ENCODE assay signal across 21 cellular contexts in the genomic region with DNA sequence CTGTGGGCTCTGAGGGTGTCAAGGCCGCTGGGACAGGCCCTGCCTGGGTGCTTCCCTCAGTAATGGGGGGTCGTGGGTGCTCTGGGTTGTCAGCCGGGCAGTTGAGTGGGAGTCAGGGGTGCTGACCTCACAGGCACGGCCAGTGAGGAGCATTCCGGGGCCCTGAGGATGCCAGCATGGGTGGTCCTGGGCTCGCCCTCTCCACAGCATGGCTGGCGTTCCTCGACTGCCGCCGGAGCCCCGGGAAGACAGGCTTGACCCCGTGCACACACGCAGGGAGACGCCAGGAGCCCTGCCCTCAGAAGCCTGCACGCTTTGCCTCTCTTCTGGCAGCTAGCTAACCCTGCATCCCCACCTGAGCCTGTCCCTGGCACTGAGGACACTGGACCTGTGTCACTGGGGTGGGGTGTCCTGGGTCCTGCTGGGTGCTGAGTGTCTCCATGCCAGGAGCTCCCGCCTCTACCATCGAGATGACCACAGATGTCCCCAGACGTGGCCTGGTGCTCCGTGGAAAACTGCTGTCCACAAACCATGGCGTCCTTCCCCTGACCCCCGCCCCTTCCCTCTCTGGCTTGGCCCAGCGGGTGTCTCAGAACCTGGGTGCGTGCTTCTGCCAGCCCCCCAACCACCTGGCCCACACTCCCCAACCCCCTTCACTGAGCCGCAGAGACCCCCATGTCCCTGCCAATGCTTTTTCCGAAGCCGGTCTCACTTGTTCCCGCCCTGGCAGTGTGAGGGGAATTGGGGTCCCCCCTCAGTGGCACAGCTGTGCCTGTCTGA. TPM values are rescaled to one million over a fixed set of nuclear protein-coding genes. Genes with fewer than 3 reads are reported as not detected.
DNase-seq lines count a peak whose midpoint lies in the region; ATAC-seq, FAIRE-seq and TF ChIP-seq lines count a peak whose summit lies in the region.
"Had no signal": no experiment of that assay in that cellular context is flagged by ENCODE, and none has a peak within 500 bp of the region (broad histone marks: within the 10 kb centered on the region; RNA-seq: fewer than 3 reads in every experiment).

No MANE protein-coding gene starts in this region.

- WGBS in K562 (ENCODE audit: insufficient coverage, low coverage, missing lambda C conversion rate) = 60% methylated on average over 22 of the region's 27 CpGs
- no CpG with 5 or more reads among the region's 27 CpGs for WGBS in mesendoderm (ENCODE audit: extremely low coverage, insufficient coverage, low lambda C conversion rate)

- no peaks in the 10 kb centered on the region for H3K9me3 Mint-ChIP-seq in activated T-helper 1 cell treated with anti-CD3 and anti-CD28 coated beads, Interleukin-12 subunit alpha, Interleukin-12 subunit beta, Interleukin-2, Interleukin-4 antibody, amounts not matched to agents 30 ng/mL and 10 ng/mL and 1 ng/mL, durations not matched to agents 14 hours and 24 hours and 36 hours

- no peak for TF ChIP-seq RAD21 in K562 (CRISPR knock-in tag; conservative IDR thresholded peaks at IDR 0.05 in 1 of 2, IDR thresholded peaks at IDR 0.05 in 1 of 2)

- H2BK5ac ChIP-seq in mesendoderm (ENCODE audit: low read length) = no peak overlapping the region

- intact Hi-C loops in left ventricle myocardium superior (cut with micrococcal nuclease) (no loop called here), cardiac septum (cut with DNase I) (no loop called here), K562 (cut with micrococcal nuclease) (no loop called here)
- intact Hi-C loops in activated T-helper 1 cell treated with anti-CD3 and anti-CD28 coated beads, Interleukin-12 subunit alpha, Interleukin-12 subunit beta, Interleukin-2, Interleukin-4 antibody, amounts not matched to agents 30 ng/mL and 10 ng/mL and 1 ng/mL, durations not matched to agents 14 hours and 24 hours and 36 hours (cut with micrococcal nuclease) = no loop called here

- CTCF ChIA-PET in K562 (lab: Yijun Ruan, JAX; ENCODE audit: low intra/inter-chr PET ratio) = no interaction called here

- no peak for TF ChIP-seq CTCF in K562 (IDR thresholded peaks at IDR 0.05 in 2 of 3, conservative IDR thresholded peaks at IDR 0.05 in 1 of 3; ENCODE audit: insufficient read depth in 2 of 3, low read depth in 1 of 3, low read length in 3 of 3)

- H3K23ac ChIP-seq in mesendoderm (ENCODE audit: low read length) = peak overlapping the region; percentile 6

- no TSS peak for BruUV-seq in K562 (replicated peaks; lab: Mats Ljungman, UMichigan)

- H3K4me1 ChIP-seq in K562 (replicated peaks in 1 of 2; ENCODE audit: control insufficient read depth in 2 of 2, insufficient read depth in 2 of 2, low read length in 2 of 2) (peaks cover 0 to 40% of the 10 kb centered on the region in 2 experiments; a peak in 2 of 5 replicates), mesendoderm (ENCODE audit: control insufficient read depth, low read depth, low read length) (no peaks in the 10 kb centered on the region)
- H3K4me1 ChIP-seq: BE2C had no signal

- H2AFZ ChIP-seq in K562 (ENCODE audit: low read depth, low read length) = no peak overlapping the region
- H2AFZ ChIP-seq: GM23248 had no signal

- no peak overlapping the region for H3K27ac ChIP-seq in K562 (ENCODE audit: extremely low read depth, low read depth, low read length)
- H3K27ac ChIP-seq in mesendoderm (ENCODE audit: low read depth, low read length) = no peak overlapping the region
- H3K27ac ChIP-seq: GM23248 had no signal

- H3K4ac ChIP-seq in mesendoderm (ENCODE audit: low read depth, low read length) = no peak overlapping the region

- peaks cover 3% of the 10 kb centered on the region for H3K36me3 Mint-ChIP-seq in activated T-helper 1 cell treated with anti-CD3 and anti-CD28 coated beads, Interleukin-12 subunit alpha, Interleukin-12 subunit beta, Interleukin-2, Interleukin-4 antibody, amounts not matched to agents 30 ng/mL and 10 ng/mL and 1 ng/mL, durations not matched to agents 14 hours and 24 hours and 36 hours (ENCODE audit: low read depth)

- no peak overlapping the region for H2AK5ac ChIP-seq in mesendoderm (ENCODE audit: low read length)

- no peak overlapping the region for H3K4me3 Mint-ChIP-seq in activated T-helper 1 cell treated with anti-CD3 and anti-CD28 coated beads, Interleukin-12 subunit alpha, Interleukin-12 subunit beta, Interleukin-2, Interleukin-4 antibody, amounts not matched to agents 30 ng/mL and 10 ng/mL and 1 ng/mL, durations not matched to agents 14 hours and 24 hours and 36 hours
- H3K4me3 Mint-ChIP-seq: CD4-positive, CD25-positive, alpha-beta regulatory T cell; CD8-positive, alpha-beta memory T cell had no signal

- in situ Hi-C loops in K562 (cut with MboI) = no loop called here

- H2BK120ac ChIP-seq in mesendoderm (ENCODE audit: low read depth, low read length) = no peak overlapping the region

- no peak for TF ChIP-seq EP300 in K562 (IDR thresholded peaks at IDR 0.05; ENCODE audit: low read length)

- H3K79me2 ChIP-seq in K562 (ENCODE audit: control insufficient read depth, insufficient read depth, low read length) (peaks cover 6% of the 10 kb centered on the region), mesendoderm (ENCODE audit: control insufficient read depth, insufficient read depth, low read length) (no peaks in the 10 kb centered on the region)

- FAIRE-seq in K562 (lab: Jason Lieb, UNC) = no peak
- FAIRE-seq: GM12878, GM19239, H54 had no signal

- no peak for TF ChIP-seq POLR2A in K562 (conservative IDR thresholded peaks at IDR 0.05)

- no peaks in the 10 kb centered on the region for H3K9me1 ChIP-seq in K562 (ENCODE audit: control insufficient read depth, insufficient read depth, low read length)

- DNase-seq in left ventricle myocardium superior (peak; percentile 19), cardiac septum (ENCODE audit: low spot score) (no peak), K562 (ENCODE audit: extremely low read depth in 1 of 4, low spot score in 3 of 4) (no peak), mesendoderm (no peak), NCI-H2081 (lab: John Stamatoyannopoulos, UW) (no peak)
- DNase-seq in activated T-helper 1 cell treated with anti-CD3 and anti-CD28 coated beads, Interleukin-12 subunit alpha, Interleukin-12 subunit beta, Interleukin-2, Interleukin-4 antibody, amounts not matched to agents 30 ng/mL and 10 ng/mL and 1 ng/mL, durations not matched to agents 14 hours and 24 hours and 36 hours (ENCODE audit: low spot score) = no peak
- no peak for DNase-seq in activated CD8-positive, alpha-beta memory T cell treated with anti-CD3 and anti-CD28 coated beads, Interleukin-2, amount 50 U/mL, for 4 hours
- DNase-seq: BE2C; C1 segment of cervical spinal cord; CD4-positive, CD25-positive, alpha-beta regulatory T cell; CD8-positive, alpha-beta memory T cell; COR-L47; DMS 273 treated with DMSO at 0.1 percent for 48 hours; DMS53; DND-41; EL; GM23248; HCEC 1CT had no signal

- POLR2A ChIA-PET in K562 (lab: Yijun Ruan, JAX) = no interaction called here

- no peak overlapping the region for H4K8ac ChIP-seq in mesendoderm (ENCODE audit: low read depth, low read length)

- no peak overlapping the region for H3K27ac Mint-ChIP-seq in activated T-helper 1 cell treated with anti-CD3 and anti-CD28 coated beads, Interleukin-12 subunit alpha, Interleukin-12 subunit beta, Interleukin-2, Interleukin-4 antibody, amounts not matched to agents 30 ng/mL and 10 ng/mL and 1 ng/mL, durations not matched to agents 14 hours and 24 hours and 36 hours

- H3K4me1 Mint-ChIP-seq in activated T-helper 1 cell treated with anti-CD3 and anti-CD28 coated beads, Interleukin-12 subunit alpha, Interleukin-12 subunit beta, Interleukin-2, Interleukin-4 antibody, amounts not matched to agents 30 ng/mL and 10 ng/mL and 1 ng/mL, durations not matched to agents 14 hours and 24 hours and 36 hours (ENCODE audit: low read depth) = peaks cover 12% of the 10 kb centered on the region

- ATAC-seq in left ventricle myocardium superior = no peak
- ATAC-seq in K562 = no peak
- ATAC-seq: GM12878 had no signal

- no peaks in the 10 kb centered on the region for H3K27me3 ChIP-seq in K562 (ENCODE audit: control insufficient read depth in 2 of 2, insufficient read depth in 2 of 2, low read length in 2 of 2)
- H3K27me3 ChIP-seq in mesendoderm (ENCODE audit: insufficient read depth, low read length, poor library complexity) = no peaks in the 10 kb centered on the region
- H3K27me3 ChIP-seq: BE2C had no signal

- H3K9me3 ChIP-seq in K562 (replicated peaks; ENCODE audit: control insufficient read depth, insufficient read depth, low read depth, low read length) = no peaks in the 10 kb centered on the region
- H3K9me3 ChIP-seq: BE2C had no signal

- H2BK15ac ChIP-seq in mesendoderm (replicated peaks; ENCODE audit: low read depth) = no peak overlapping the region

- H4K20me1 ChIP-seq in K562 (replicated peaks; ENCODE audit: control insufficient read depth, insufficient read depth, low read length) = no peaks in the 10 kb centered on the region; the same call in 1 of the 2 replicates

- peak overlapping the region in 1 of 2 experiments; percentile 26; a peak in 2 of 4 replicates for H3K9ac ChIP-seq in K562 (ENCODE audit: insufficient read depth in 1 of 2, low read depth in 2 of 2, low read length in 2 of 2)
- H3K9ac ChIP-seq in mesendoderm (ENCODE audit: low read length) = no peak overlapping the region
- H3K9ac ChIP-seq: GM23248 had no signal

- H3K79me1 ChIP-seq in mesendoderm (ENCODE audit: low read length) = peaks cover 2% of the 10 kb centered on the region

- H3K56ac ChIP-seq in mesendoderm (ENCODE audit: low read length) = no peak overlapping the region

- no peak overlapping the region for H4K5ac ChIP-seq in mesendoderm (ENCODE audit: low read length)

- H3K4me2 ChIP-seq in K562 (ENCODE audit: insufficient read depth, low read length) (no peak overlapping the region), mesendoderm (ENCODE audit: low read length) (no peak overlapping the region)

- H3K36me3 ChIP-seq in K562 (ENCODE audit: control insufficient read depth, insufficient read depth, low read length) = peaks cover 21% of the 10 kb centered on the region; the same call in 2 of the 3 replicates
- peaks cover 4% of the 10 kb centered on the region for H3K36me3 ChIP-seq in mesendoderm (ENCODE audit: control insufficient read depth, insufficient read depth, low read length)

- H3K4me3 ChIP-seq in K562 (no peak overlapping the region), mesendoderm (ENCODE audit: low read length) (no peak overlapping the region)
- H3K4me3 ChIP-seq: GM12878, GM23248 had no signal

- peaks cover 9% of the 10 kb centered on the region for H3K27me3 Mint-ChIP-seq in activated T-helper 1 cell treated with anti-CD3 and anti-CD28 coated beads, Interleukin-12 subunit alpha, Interleukin-12 subunit beta, Interleukin-2, Interleukin-4 antibody, amounts not matched to agents 30 ng/mL and 10 ng/mL and 1 ng/mL, durations not matched to agents 14 hours and 24 hours and 36 hours (ENCODE audit: insufficient read depth)

- H3K18ac ChIP-seq in mesendoderm (ENCODE audit: low read length) = no peak overlapping the region

RNA-seq across cellular contexts. Expression of a gene that starts 4.4 kb away (rescaled TPM):
- 461 TPM for total RNA-seq in left ventricle myocardium superior
- total RNA-seq in cardiac septum = 233 TPM
- 66.7 and 198 TPM in 2 replicates for total RNA-seq in K562 (2011; cell fraction: chromatin; rRNA removed; ENCODE audit: low replicate concordance)
- total RNA-seq in K562 (2011; cell fraction: nucleolus; rRNA removed) = 157 and 164 TPM in 2 replicates
- total RNA-seq in K562 (2011; cell fraction: nucleoplasm; rRNA removed) = 136 and 201 TPM in 2 replicates
- 253 and 295 TPM in 2 replicates for total RNA-seq in K562 (2014; rRNA removed)
- 4.9 and 6.0 TPM in 2 replicates for total RNA-seq in K562 (2014; rRNA removed; fragmentation: Illumina TruSeq; extraction: Trizol)
- total RNA-seq in K562 (2015; rRNA removed; fragmentation: Illumina TruSeq; extraction: Trizol) = 108 and 142 TPM in 2 replicates
- total RNA-seq in K562 (2021) = 266 and 293 TPM in 2 replicates
- 56.7 and 107 TPM in 2 replicates for polyA plus RNA-seq in K562 (2011; rRNA removed)
- polyA plus RNA-seq in K562 (2011; cell fraction: cytosol; rRNA removed) = 225 and 766 TPM in 2 replicates
- polyA plus RNA-seq in K562 (2011; cell fraction: nucleus; rRNA removed) = 159 and 202 TPM in 2 replicates
- 194 and 288 TPM in 2 replicates for polyA plus RNA-seq in K562 (2012)
- polyA plus RNA-seq in K562 (2014; fragmentation: Illumina TruSeq; extraction: Trizol) = 11.4 and 105 TPM in 2 replicates
- 10 to 100 TPM; 28.2 to 60.6 TPM for polyA plus RNA-seq in K562 (2014; fragmentation: Nextera tagmentation; extraction: Ambion mirVana)
- polyA plus RNA-seq in K562 (2014; rRNA removed) = 271 and 292 TPM in 2 replicates
- 32.1 and 38.2 TPM in 2 replicates for polyA minus RNA-seq in K562 (2011; rRNA and poly(A)+ RNA removed)
- 125 and 190 TPM in 2 replicates for polyA minus RNA-seq in K562 (2011; cell fraction: cytosol; rRNA and poly(A)+ RNA removed)
- polyA minus RNA-seq in K562 (2011; cell fraction: nucleus; rRNA and poly(A)+ RNA removed) = 30.8 and 41.1 TPM in 2 replicates
- polyA plus RNA-seq in mesendoderm (2013, experiment 1 of 2) = 40.8 TPM
- polyA plus RNA-seq in mesendoderm (2013, experiment 2 of 2) = 41.7 TPM
- total RNA-seq in activated T-helper 1 cell treated with anti-CD3 and anti-CD28 coated beads, Interleukin-12 subunit alpha, Interleukin-12 subunit beta, Interleukin-2, Interleukin-4 antibody, amounts not matched to agents 30 ng/mL and 10 ng/mL and 1 ng/mL, durations not matched to agents 14 hours and 24 hours and 36 hours = 97.9 and 98.8 TPM in 2 replicates

RNA-seq across cellular contexts. Expression of a gene that starts 22.0 kb away (rescaled TPM):
- total RNA-seq in left ventricle myocardium superior (92.5 TPM), cardiac septum (51.6 TPM), K562 (2014; rRNA removed) (35.2 and 47.8 TPM in 2 replicates), K562 (2014; rRNA removed; fragmentation: Illumina TruSeq; extraction: Trizol) (6.1 and 11.1 TPM in 2 replicates), K562 (2015; rRNA removed; fragmentation: Illumina TruSeq; extraction: Trizol) (25.9 and 28.7 TPM in 2 replicates), K562 (2021) (35.3 and 37.5 TPM in 2 replicates)
- total RNA-seq in K562 (2011; cell fraction: chromatin; rRNA removed; ENCODE audit: low replicate concordance) = 8.0 and 26.2 TPM in 2 replicates
- 17.6 and 18.7 TPM in 2 replicates for total RNA-seq in K562 (2011; cell fraction: nucleolus; rRNA removed)
- total RNA-seq in K562 (2011; cell fraction: nucleoplasm; rRNA removed) = 11.9 and 13.9 TPM in 2 replicates
- polyA plus RNA-seq in K562 (2011; rRNA removed) (27.2 and 42.1 TPM in 2 replicates), K562 (2014; fragmentation: Illumina TruSeq; extraction: Trizol) (26.2 and 35.1 TPM in 2 replicates), K562 (2014; fragmentation: Nextera tagmentation; extraction: Ambion mirVana) (1 to 10 TPM; 1.3 to 2.1 TPM), K562 (2014; rRNA removed) (33.3 and 37.8 TPM in 2 replicates)
- 46.5 and 96.1 TPM in 2 replicates for polyA plus RNA-seq in K562 (2011; cell fraction: cytosol; rRNA removed)
- polyA plus RNA-seq in K562 (2011; cell fraction: nucleus; rRNA removed) = 23.4 and 27.7 TPM in 2 replicates
- 44.0 and 47.8 TPM in 2 replicates for polyA plus RNA-seq in K562 (2012)
- 8.4 and 12.9 TPM in 2 replicates for polyA minus RNA-seq in K562 (2011; rRNA and poly(A)+ RNA removed)
- polyA minus RNA-seq in K562 (2011; cell fraction: cytosol; rRNA and poly(A)+ RNA removed) = 22.1 and 26.4 TPM in 2 replicates
- 6.7 and 7.7 TPM in 2 replicates for polyA minus RNA-seq in K562 (2011; cell fraction: nucleus; rRNA and poly(A)+ RNA removed)
- 5.3 TPM for polyA plus RNA-seq in mesendoderm (2013, experiment 1 of 2)
- 6.2 TPM for polyA plus RNA-seq in mesendoderm (2013, experiment 2 of 2)
- total RNA-seq in activated T-helper 1 cell treated with anti-CD3 and anti-CD28 coated beads, Interleukin-12 subunit alpha, Interleukin-12 subunit beta, Interleukin-2, Interleukin-4 antibody, amounts not matched to agents 30 ng/mL and 10 ng/mL and 1 ng/mL, durations not matched to agents 14 hours and 24 hours and 36 hours = 21.7 and 22.3 TPM in 2 replicates

RNA-seq across cellular contexts. Expression of a gene that starts 28.1 kb away (rescaled TPM):
- total RNA-seq in left ventricle myocardium superior (96.7 TPM), cardiac septum (81.2 TPM), K562 (2014; rRNA removed) (222 and 244 TPM in 2 replicates), K562 (2014; rRNA removed; fragmentation: Illumina TruSeq; extraction: Trizol) (77.7 and 78.7 TPM in 2 replicates), K562 (2015; rRNA removed; fragmentation: Illumina TruSeq; extraction: Trizol) (139 and 143 TPM in 2 replicates), K562 (2021) (287 and 289 TPM in 2 replicates)
- 223 and 289 TPM in 2 replicates for total RNA-seq in K562 (2011; cell fraction: chromatin; rRNA removed; ENCODE audit: low replicate concordance)
- 105 and 117 TPM in 2 replicates for total RNA-seq in K562 (2011; cell fraction: nucleolus; rRNA removed)
- 149 and 185 TPM in 2 replicates for total RNA-seq in K562 (2011; cell fraction: nucleoplasm; rRNA removed)
- polyA plus RNA-seq in K562 (2011; rRNA removed) (125 and 155 TPM in 2 replicates), K562 (2014; fragmentation: Illumina TruSeq; extraction: Trizol) (142 and 156 TPM in 2 replicates), K562 (2014; fragmentation: Nextera tagmentation; extraction: Ambion mirVana) (10 to 100 TPM; 10.8 to 13.3 TPM), K562 (2014; rRNA removed) (250 and 266 TPM in 2 replicates)
- 57.6 and 123 TPM in 2 replicates for polyA plus RNA-seq in K562 (2011; cell fraction: cytosol; rRNA removed)
- polyA plus RNA-seq in K562 (2011; cell fraction: nucleus; rRNA removed) = 177 and 237 TPM in 2 replicates
- 116 and 140 TPM in 2 replicates for polyA plus RNA-seq in K562 (2012)
- polyA minus RNA-seq in K562 (2011; rRNA and poly(A)+ RNA removed) = 29.7 and 47.1 TPM in 2 replicates
- polyA minus RNA-seq in K562 (2011; cell fraction: cytosol; rRNA and poly(A)+ RNA removed) = 61.3 and 62.0 TPM in 2 replicates
- polyA minus RNA-seq in K562 (2011; cell fraction: nucleus; rRNA and poly(A)+ RNA removed) = 38.8 and 60.8 TPM in 2 replicates
- polyA plus RNA-seq in mesendoderm (2013, experiment 1 of 2) = 243 TPM
- polyA plus RNA-seq in mesendoderm (2013, experiment 2 of 2) = 246 TPM
- total RNA-seq in activated T-helper 1 cell treated with anti-CD3 and anti-CD28 coated beads, Interleukin-12 subunit alpha, Interleukin-12 subunit beta, Interleukin-2, Interleukin-4 antibody, amounts not matched to agents 30 ng/mL and 10 ng/mL and 1 ng/mL, durations not matched to agents 14 hours and 24 hours and 36 hours = 301 and 304 TPM in 2 replicates

RNA-seq across cellular contexts. Expression of a gene that starts 58.9 kb away (rescaled TPM):
- 625 TPM for total RNA-seq in left ventricle myocardium superior
- 479 TPM for total RNA-seq in cardiac septum
- 72.0 and 238 TPM in 2 replicates for total RNA-seq in K562 (2011; cell fraction: chromatin; rRNA removed; ENCODE audit: low replicate concordance)
- total RNA-seq in K562 (2011; cell fraction: nucleolus; rRNA removed) = 545 and 547 TPM in 2 replicates
- 383 and 585 TPM in 2 replicates for total RNA-seq in K562 (2011; cell fraction: nucleoplasm; rRNA removed)
- total RNA-seq in K562 (2014; rRNA removed) = 2,649 and 2,867 TPM in 2 replicates
- 407 and 630 TPM in 2 replicates for total RNA-seq in K562 (2014; rRNA removed; fragmentation: Illumina TruSeq; extraction: Trizol)
- total RNA-seq in K562 (2015; rRNA removed; fragmentation: Illumina TruSeq; extraction: Trizol) = 1,267 and 1,272 TPM in 2 replicates
- total RNA-seq in K562 (2021) = 2,126 and 2,254 TPM in 2 replicates
- polyA plus RNA-seq in K562 (2011; rRNA removed) = 957 and 1,566 TPM in 2 replicates
- polyA plus RNA-seq in K562 (2011; cell fraction: cytosol; rRNA removed) = 3,186 and 4,296 TPM in 2 replicates
- 907 and 973 TPM in 2 replicates for polyA plus RNA-seq in K562 (2011; cell fraction: nucleus; rRNA removed)
- polyA plus RNA-seq in K562 (2012) = 2,701 and 2,899 TPM in 2 replicates
- polyA plus RNA-seq in K562 (2014; fragmentation: Illumina TruSeq; extraction: Trizol) = 912 and 1,907 TPM in 2 replicates
- 100 to 1,000 TPM; 605 to 818 TPM for polyA plus RNA-seq in K562 (2014; fragmentation: Nextera tagmentation; extraction: Ambion mirVana)
- 2,791 and 3,285 TPM in 2 replicates for polyA plus RNA-seq in K562 (2014; rRNA removed)
- 202 and 239 TPM in 2 replicates for polyA minus RNA-seq in K562 (2011; rRNA and poly(A)+ RNA removed)
- 1,242 and 1,610 TPM in 2 replicates for polyA minus RNA-seq in K562 (2011; cell fraction: cytosol; rRNA and poly(A)+ RNA removed)
- polyA minus RNA-seq in K562 (2011; cell fraction: nucleus; rRNA and poly(A)+ RNA removed) = 152 and 304 TPM in 2 replicates
- polyA plus RNA-seq in mesendoderm (2013, experiment 1 of 2) = 2,706 TPM
- 2,673 TPM for polyA plus RNA-seq in mesendoderm (2013, experiment 2 of 2)
- 1,387 and 1,455 TPM in 2 replicates for total RNA-seq in activated T-helper 1 cell treated with anti-CD3 and anti-CD28 coated beads, Interleukin-12 subunit alpha, Interleukin-12 subunit beta, Interleukin-2, Interleukin-4 antibody, amounts not matched to agents 30 ng/mL and 10 ng/mL and 1 ng/mL, durations not matched to agents 14 hours and 24 hours and 36 hours
